Comparison of ENCODE assay signal across 8 cellular contexts in the genomic region with DNA sequence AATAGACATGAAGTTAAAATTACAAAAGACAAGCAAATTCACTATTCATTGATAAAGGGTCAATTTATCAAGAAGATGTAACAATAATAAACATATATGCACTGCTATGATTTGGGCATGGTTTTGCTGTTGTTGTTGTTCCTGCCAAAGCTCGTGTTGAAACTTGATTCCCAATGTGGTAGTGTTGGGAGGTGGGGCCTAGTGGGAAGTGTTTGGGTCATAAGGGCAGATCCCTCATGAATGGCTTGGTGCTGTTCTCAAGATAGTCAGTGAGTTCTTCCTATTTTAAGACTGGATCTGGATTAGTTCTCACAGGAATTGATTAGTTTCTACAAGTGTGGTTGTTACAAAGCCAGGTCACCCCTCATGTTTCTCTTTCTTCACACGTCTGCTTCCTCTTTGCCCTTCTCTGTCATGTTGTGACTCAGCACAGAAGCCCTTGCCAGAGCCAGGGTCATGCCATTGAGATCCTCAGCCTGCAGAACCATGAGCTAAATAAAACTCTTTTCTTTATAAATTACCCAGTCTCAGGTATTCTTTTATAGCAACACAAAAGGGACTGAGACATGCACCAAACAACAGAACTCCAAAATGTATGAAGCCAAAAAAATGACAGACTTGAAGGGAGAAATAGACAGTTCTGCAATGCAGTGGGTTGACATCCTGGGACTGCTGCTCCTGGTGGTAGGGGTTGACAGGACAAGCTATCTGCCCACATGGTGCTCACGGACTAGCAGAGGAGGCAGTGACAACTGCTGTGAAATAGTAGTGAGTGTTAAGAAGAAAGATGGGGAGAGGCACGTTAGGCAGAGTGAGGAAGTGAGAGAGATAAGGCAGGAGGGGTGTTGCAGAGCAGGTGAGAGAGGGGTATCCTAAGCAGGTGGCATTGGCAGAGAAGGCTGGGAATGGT. TPM values are rescaled to one million over a fixed set of nuclear protein-coding genes. Genes with fewer than 3 reads are reported as not detected.
DNase-seq lines count a peak whose midpoint lies in the region; ATAC-seq, FAIRE-seq and TF ChIP-seq lines count a peak whose summit lies in the region.

No MANE protein-coding gene starts in this region.

- H3K4me3 ChIP-seq in MG63 = no peak overlapping the region

- no peak for TF ChIP-seq POLR2A in GM12892 (IDR thresholded peaks at IDR 0.05; ENCODE audit: low read depth, low read length)

- ATAC-seq in GM21717 (IDR thresholded peaks at IDR 0.05; ENCODE audit: unreplicated experiment) = peak; percentile 80
- ATAC-seq in activated naive CD8-positive, alpha-beta T cell treated with anti-CD3 and anti-CD28 coated beads, Interleukin-2, amount 10 ng/mL, durations not matched to agents 7 days and 5 days (ENCODE audit: low read depth) = no peak

- peak overlapping the region; percentile 5 for H3K4me3 Mint-ChIP-seq in activated naive CD8-positive, alpha-beta T cell treated with anti-CD3 and anti-CD28 coated beads, Interleukin-2, amount 10 ng/mL, durations not matched to agents 7 days and 5 days

- H3K36me3 Mint-ChIP-seq in activated naive CD8-positive, alpha-beta T cell treated with anti-CD3 and anti-CD28 coated beads, Interleukin-2, amount 10 ng/mL, durations not matched to agents 7 days and 5 days = no peaks in the 10 kb centered on the region

- no peaks in the 10 kb centered on the region for H3K9me3 ChIP-seq in MG63

- no peaks in the 10 kb centered on the region for H3K27me3 ChIP-seq in MG63

- H3K27me3 Mint-ChIP-seq in activated naive CD8-positive, alpha-beta T cell treated with anti-CD3 and anti-CD28 coated beads, Interleukin-2, amount 10 ng/mL, durations not matched to agents 7 days and 5 days = peaks cover 13% of the 10 kb centered on the region

- no peaks in the 10 kb centered on the region for H3K9me3 Mint-ChIP-seq in activated naive CD8-positive, alpha-beta T cell treated with anti-CD3 and anti-CD28 coated beads, Interleukin-2, amount 10 ng/mL, durations not matched to agents 7 days and 5 days

- in situ Hi-C loops in KBM-7 (cut with MboI; ENCODE audit: low pct_unique_long_range_greater_than_20kb, low sequenced_read_pairs) = no loop called here

- H3K36me3 ChIP-seq in MG63 = no peaks in the 10 kb centered on the region

- H3K27ac Mint-ChIP-seq in activated naive CD8-positive, alpha-beta T cell treated with anti-CD3 and anti-CD28 coated beads, Interleukin-2, amount 10 ng/mL, durations not matched to agents 7 days and 5 days = no peak overlapping the region

- POLR2A ChIA-PET in activated naive CD8-positive, alpha-beta T cell treated with anti-CD3 and anti-CD28 coated beads, Interleukin-2, amount 10 ng/mL, durations not matched to agents 7 days and 5 days (lab: Charles Lee) = interaction anchor here (0.7 to 1.9 kb wide), 3 partner anchors 50 to 102 kb away, joined by 3 to 10 read pairs (median 4); partner anchors contain the start of gene MBD1

- peak; percentile 100 for FAIRE-seq in GM12892 (lab: Jason Lieb, UNC)

- peaks cover 7% of the 10 kb centered on the region for H3K4me1 Mint-ChIP-seq in activated naive CD8-positive, alpha-beta T cell treated with anti-CD3 and anti-CD28 coated beads, Interleukin-2, amount 10 ng/mL, durations not matched to agents 7 days and 5 days

- no peak for DNase-seq in GM12892 (ENCODE audit: insufficient read length)
- peak; percentile 57 for DNase-seq in KBM-7
- no peak for DNase-seq in activated naive CD8-positive, alpha-beta T cell treated with anti-CD3 and anti-CD28 coated beads, Interleukin-2, amount 10 ng/mL, durations not matched to agents 7 days and 5 days
- peak; percentile 35 for DNase-seq in renal cortical epithelial cell (ENCODE audit: low read depth)
- DNase-seq in MG63 = no peak
- no peak for DNase-seq in amniotic stem cell (lab: John Stamatoyannopoulos, UW)
- DNase-seq in retina = no peak

RNA-seq across cellular contexts. Expression of gene SKA1, which starts 18.6 kb away (rescaled TPM):
- polyA plus RNA-seq in GM12892 (2012; ENCODE audit: missing spikeins) = 17.2 TPM
- total RNA-seq in activated naive CD8-positive, alpha-beta T cell treated with anti-CD3 and anti-CD28 coated beads, Interleukin-2, amount 10 ng/mL, durations not matched to agents 7 days and 5 days = 10 to 100 TPM; 25.6 to 27.8 TPM
- total RNA-seq in renal cortical epithelial cell = 0.20 and 7.8 TPM in 2 replicates
- 33.2 and 42.0 TPM in 2 replicates for total RNA-seq in MG63 (2014; rRNA removed; shearing (Covaris generic); ENCODE audit: low replicate concordance)

Comparison
In these comparisons a context has a peak if more than half of its experiments do, and no peak if none do; other contexts are left out.
1. DNase-seq: peak in KBM-7 (single experiment) and renal cortical epithelial cell (single experiment); none in GM12892 (single experiment), activated naive CD8-positive, alpha-beta T cell treated with anti-CD3 and anti-CD28 coated beads, Interleukin-2, amount 10 ng/mL, durations not matched to agents 7 days and 5 days (single experiment), MG63 (single experiment), amniotic stem cell (single experiment) and retina (single experiment).